ENCODE assay signal across 1 cellular context in genomic region chr1:208113036-208113435, GRCh38.
TF ChIP-seq lines count a peak whose summit lies in the region.

No MANE protein-coding gene starts in this region.

TF ChIP-seq in SK-N-SH treated with all-trans-retinoic acid at 6 μM for 48 hours, 23 proteins besides CTCF, POLR2A, EP300 and RAD21 (continued from another document):
- no peak for TF ChIP-seq OSR1 (CRISPR knock-in tag; IDR thresholded peaks at IDR 0.05)
- TF ChIP-seq ZNF565 (CRISPR knock-in tag; conservative IDR thresholded peaks at IDR 0.05; ENCODE audit: low read depth) = no peak
- no peak; the same call in 1 of the 2 replicates for TF ChIP-seq TCF4 (CRISPR knock-in tag; IDR thresholded peaks at IDR 0.05; ENCODE audit: borderline replicate concordance)
- TF ChIP-seq ZFP3 (CRISPR knock-in tag; IDR thresholded peaks at IDR 0.05) = no peak
- TF ChIP-seq GLIS3 (CRISPR knock-in tag; IDR thresholded peaks at IDR 0.05) = no peak
- no peak for TF ChIP-seq RARB (CRISPR knock-in tag; IDR thresholded peaks at IDR 0.05)
